ENCODE assay signal across 20 cellular contexts in genomic region chr1:205689479-205689878, GRCh38.
"Had no signal": no experiment of that assay in that cellular context is flagged by ENCODE, and none has a peak within 500 bp of the region (broad histone marks: within the 10 kb centered on the region; RNA-seq: fewer than 3 reads in every experiment).

No MANE protein-coding gene starts in this region.

- H3K4me1 Mint-ChIP-seq: activated naive CD8-positive, alpha-beta T cell treated with anti-CD3 and anti-CD28 coated beads for 36 hours had no signal

- H3K4me3 ChIP-seq: gastroesophageal sphincter, heart right ventricle, right atrium auricular region, transverse colon had no signal

- H3K9me3 ChIP-seq: gastroesophageal sphincter, heart right ventricle, right atrium auricular region, transverse colon had no signal

- H3K36me3 ChIP-seq: brain microvascular endothelial cell, gastroesophageal sphincter, heart right ventricle, right atrium auricular region, transverse colon had no signal

- DNase-seq: activated B cell treated with CpG ODN at 0.5 μM for 24 hours; activated CD4-positive, alpha-beta T cell treated with anti-CD3 and anti-CD28 coated beads, Interleukin-2, amount 10 ng/mL, durations not matched to agents 24 days and 14 days; activated CD8-positive, alpha-beta memory T cell treated with anti-CD3 and anti-CD28 coated beads, Interleukin-2, amount 50 U/mL, for 4 hours; activated CD8-positive, alpha-beta T cell treated with anti-CD3 and anti-CD28 coated beads, Interleukin-2, amount 10 ng/mL, durations not matched to agents 7 days and 5 days; activated gamma-delta T cell; activated naive CD8-positive, alpha-beta T cell treated with anti-CD3 and anti-CD28 coated beads for 36 hours; activated T-cell treated with anti-CD3 and anti-CD28 coated beads, Interleukin-2, amount 50 U/mL, for 72 hours; amygdala; brain microvascular endothelial cell; cerebellar nuclear complex; heart right ventricle; left cardiac atrium; stimulated activated CD4-positive, alpha-beta T cell treated with anti-CD3 and anti-CD28 coated beads, Interleukin-4, amount 100 ng/mL, for 24 hours; stimulated activated naive CD4-positive, alpha-beta T cell treated with Interleukin-2 at 50 U/mL for 16 hours; T-helper 2 cell; transverse colon had no signal

- H3K4me1 ChIP-seq: gastroesophageal sphincter, heart right ventricle, right atrium auricular region, transverse colon had no signal

- H3K9me3 Mint-ChIP-seq: activated B cell treated with CpG ODN at 0.5 μM for 24 hours; activated CD4-positive, alpha-beta T cell treated with anti-CD3 and anti-CD28 coated beads, Interleukin-2, amount 10 ng/mL, durations not matched to agents 24 days and 14 days; activated naive CD8-positive, alpha-beta T cell treated with anti-CD3 and anti-CD28 coated beads for 36 hours; activated T-cell treated with anti-CD3 and anti-CD28 coated beads, Interleukin-2, amount 50 U/mL, for 72 hours; dendritic cell treated with granulocyte-macrophage colony-stimulating factor and Interleukin-4, amounts not matched to agents 40 ng/mL and 50 ng/mL, for 4 days had no signal

- ATAC-seq: activated CD8-positive, alpha-beta T cell treated with anti-CD3 and anti-CD28 coated beads, Interleukin-2, amount 10 ng/mL, durations not matched to agents 7 days and 5 days; activated T-cell treated with anti-CD3 and anti-CD28 coated beads, Interleukin-2, amount 50 U/mL, for 72 hours; gastroesophageal sphincter; heart right ventricle; left cardiac atrium had no signal

- H3K4me3 Mint-ChIP-seq: activated B cell treated with CpG ODN at 0.5 μM for 24 hours; activated CD4-positive, alpha-beta T cell treated with anti-CD3 and anti-CD28 coated beads, Interleukin-2, amount 10 ng/mL, durations not matched to agents 24 days and 14 days; activated CD8-positive, alpha-beta T cell treated with anti-CD3 and anti-CD28 coated beads, Interleukin-2, amount 10 ng/mL, durations not matched to agents 7 days and 5 days; activated naive CD8-positive, alpha-beta T cell treated with anti-CD3 and anti-CD28 coated beads for 36 hours; activated T-cell treated with anti-CD3 and anti-CD28 coated beads, Interleukin-2, amount 50 U/mL, for 72 hours; dendritic cell treated with granulocyte-macrophage colony-stimulating factor and Interleukin-4, amounts not matched to agents 40 ng/mL and 50 ng/mL, for 4 days had no signal

- H3K27ac ChIP-seq: brain microvascular endothelial cell, gastroesophageal sphincter, heart right ventricle, right atrium auricular region, transverse colon had no signal

- H3K27me3 Mint-ChIP-seq: activated B cell treated with CpG ODN at 0.5 μM for 24 hours, progenitor cell of endocrine pancreas had no signal

- H3K36me3 Mint-ChIP-seq: activated naive CD8-positive, alpha-beta T cell treated with anti-CD3 and anti-CD28 coated beads for 36 hours had no signal

- H3K27ac Mint-ChIP-seq: activated CD4-positive, alpha-beta T cell treated with anti-CD3 and anti-CD28 coated beads, Interleukin-2, amount 10 ng/mL, durations not matched to agents 24 days and 14 days; activated CD8-positive, alpha-beta T cell treated with anti-CD3 and anti-CD28 coated beads, Interleukin-2, amount 10 ng/mL, durations not matched to agents 7 days and 5 days; activated naive CD8-positive, alpha-beta T cell treated with anti-CD3 and anti-CD28 coated beads for 36 hours; activated T-cell treated with anti-CD3 and anti-CD28 coated beads, Interleukin-2, amount 50 U/mL, for 72 hours; dendritic cell treated with granulocyte-macrophage colony-stimulating factor and Interleukin-4, amounts not matched to agents 40 ng/mL and 50 ng/mL, for 4 days; progenitor cell of endocrine pancreas had no signal

- H3K27me3 ChIP-seq: brain microvascular endothelial cell, gastroesophageal sphincter, heart right ventricle, right atrium auricular region, transverse colon had no signal
